Comparison of ENCODE assay signal across 16 cellular contexts in genomic region chr3:792651-793050, GRCh38.
A peak's percentile ranks its signal among the peaks of the same experiment; 100 is the strongest.
DNase-seq lines count a peak whose midpoint lies in the region; ATAC-seq and TF ChIP-seq lines count a peak whose summit lies in the region.
"Had no signal": no experiment of that assay in that cellular context is flagged by ENCODE, and none has a peak within 500 bp of the region (broad histone marks: within the 10 kb centered on the region; RNA-seq: fewer than 3 reads in every experiment).

No MANE protein-coding gene starts in this region.

- POLR2A ChIA-PET in SK-N-SH (lab: Yijun Ruan, JAX): no interaction called here
- POLR2A ChIA-PET in T-cell (lab: Charles Lee): interaction anchor here in 1 of 2 donors (0.6 kb wide), 1 partner anchor 1320 kb away, joined by 3 read pairs; no protein-coding TSS in a partner anchor

- no peaks in the 10 kb centered on the region; a peak in 1 of 4 replicates for H3K4me1 ChIP-seq in SK-N-SH (ENCODE audit: control insufficient read depth in 1 of 2, insufficient read depth in 2 of 2, low read depth in 1 of 2, low read length in 1 of 2)

- no peak overlapping the region for H3K4me3 ChIP-seq in SK-N-SH (ENCODE audit: low read depth in 2 of 2, low read length in 1 of 2)
- H3K4me3 ChIP-seq: GM23248 had no signal

- H3K79me2 ChIP-seq in SK-N-SH (ENCODE audit: insufficient read depth): no peaks in the 10 kb centered on the region

- no peak overlapping the region for H3K9ac ChIP-seq in SK-N-SH
- H3K9ac ChIP-seq: GM23248 had no signal

- no peak for ATAC-seq in SK-N-SH treated with all-trans-retinoic acid at 6 μM for 48 hours
- no peak for ATAC-seq in HG02840 (IDR thresholded peaks at IDR 0.05; ENCODE audit: low FRiP score, unreplicated experiment)
- ATAC-seq in activated T-cell treated with anti-CD3 and anti-CD28 coated beads, Interleukin-2, amount 50 U/mL, for 72 hours (replicated peaks in 1 of 2): no peak
- no peak for ATAC-seq in T-cell (replicated peaks in 1 of 4)

- no peak overlapping the region for H3K4me3 Mint-ChIP-seq in nephron progenitor cell
- no peak overlapping the region for H3K4me3 Mint-ChIP-seq in activated T-cell treated with anti-CD3 and anti-CD28 coated beads, Interleukin-2, amount 50 U/mL, for 72 hours
- no peak overlapping the region for H3K4me3 Mint-ChIP-seq in T-cell
- H3K4me3 Mint-ChIP-seq: CD4-positive, alpha-beta T cell; H9 had no signal

- H3K9me3 ChIP-seq in SK-N-SH: no peaks in the 10 kb centered on the region

- no peaks in the 10 kb centered on the region for H3K36me3 Mint-ChIP-seq in nephron progenitor cell (ENCODE audit: low read depth)
- no peaks in the 10 kb centered on the region for H3K36me3 Mint-ChIP-seq in activated T-cell treated with anti-CD3 and anti-CD28 coated beads, Interleukin-2, amount 50 U/mL, for 72 hours (ENCODE audit: insufficient read depth in 2 of 2)
- H3K36me3 Mint-ChIP-seq in T-cell: no peaks in the 10 kb centered on the region

- no peak for TF ChIP-seq RAD21 in SK-N-SH (IDR thresholded peaks at IDR 0.05; ENCODE audit: low read length)

- DNase-seq in SK-N-SH: peak; percentile 1
- DNase-seq in NCI-H526 treated with DMSO at 0.1 percent for 48 hours (lab: John Stamatoyannopoulos, UW): peak; percentile 42
- peak; percentile 28 for DNase-seq in nephron progenitor cell
- DNase-seq in activated T-cell treated with anti-CD3 and anti-CD28 coated beads, Interleukin-2, amount 50 U/mL, for 72 hours: no peak
- DNase-seq in T-cell: no peak
- DNase-seq: ACHN; C1 segment of cervical spinal cord; Calu3; CD4-positive, alpha-beta T cell; DMS153; DMS79 treated with DMSO at 0.1 percent for 48 hours; EL; GM23248; H9 had no signal

- peaks cover 7% of the 10 kb centered on the region for H3K9me3 Mint-ChIP-seq in nephron progenitor cell
- H3K9me3 Mint-ChIP-seq in activated T-cell treated with anti-CD3 and anti-CD28 coated beads, Interleukin-2, amount 50 U/mL, for 72 hours: peaks cover 2% of the 10 kb centered on the region in 2 donors
- peaks cover 0 to 14% (median 8%) of the 10 kb centered on the region in 3 donors for H3K9me3 Mint-ChIP-seq in T-cell
- H3K9me3 Mint-ChIP-seq: CD4-positive, alpha-beta T cell; H9 had no signal

- H3K27me3 ChIP-seq in SK-N-SH (ENCODE audit: insufficient read depth): no peaks in the 10 kb centered on the region

- H3F3A ChIP-seq in SK-N-SH (replicated peaks; ENCODE audit: insufficient read depth): no peaks in the 10 kb centered on the region

- 0 out of 2 replicates have a peak, but pooled peaks cover 4% of the 10 kb centered on the region for H3K9me2 ChIP-seq in SK-N-SH

- TF ChIP-seq CTCF in SK-N-SH (IDR thresholded peaks at IDR 0.05) (no peak), nephron progenitor cell (IDR thresholded peaks at IDR 0.05) (no peak)

- H4K20me1 ChIP-seq in SK-N-SH (ENCODE audit: insufficient read depth): no peaks in the 10 kb centered on the region

- H3K4me2 ChIP-seq in SK-N-SH: no peak overlapping the region

- H3K27ac Mint-ChIP-seq in nephron progenitor cell (no peak overlapping the region), T-cell (no peak overlapping the region)
- H3K27ac Mint-ChIP-seq in activated T-cell treated with anti-CD3 and anti-CD28 coated beads, Interleukin-2, amount 50 U/mL, for 72 hours: no peak overlapping the region
- H3K27ac Mint-ChIP-seq: CD4-positive, alpha-beta T cell; H9 had no signal

- H2AFZ ChIP-seq in SK-N-SH (ENCODE audit: low read depth): no peak overlapping the region
- H2AFZ ChIP-seq: GM23248 had no signal

- WGBS in SK-N-SH (ENCODE audit: low lambda C conversion rate): 14% methylated on average over 8 of the region's 8 CpGs

- no peak overlapping the region for H3K27ac ChIP-seq in SK-N-SH (ENCODE audit: low read depth in 2 of 2, low read length in 1 of 2)
- H3K27ac ChIP-seq: GM23248 had no signal

- H3K27me3 Mint-ChIP-seq in nephron progenitor cell (ENCODE audit: low read depth, poor library complexity) (no peaks in the 10 kb centered on the region), T-cell (no peaks in the 10 kb centered on the region)
- H3K27me3 Mint-ChIP-seq in activated T-cell treated with anti-CD3 and anti-CD28 coated beads, Interleukin-2, amount 50 U/mL, for 72 hours (ENCODE audit: low read depth): no peaks in the 10 kb centered on the region
- H3K27me3 Mint-ChIP-seq: CD4-positive, alpha-beta T cell had no signal

- no peak for TF ChIP-seq EP300 in SK-N-SH (IDR thresholded peaks at IDR 0.05; ENCODE audit: borderline replicate concordance in 1 of 2, low read depth in 1 of 2, low read length in 1 of 2)

- CTCF ChIA-PET in SK-N-SH (lab: Yijun Ruan, JAX) (no interaction called here), T-cell (lab: Charles Lee) (no interaction called here)

- no peaks in the 10 kb centered on the region for H3K36me3 ChIP-seq in SK-N-SH (replicated peaks in 1 of 2; ENCODE audit: control insufficient read depth in 1 of 2, insufficient read depth in 2 of 2, low read length in 1 of 2)

- H3K4me1 Mint-ChIP-seq in nephron progenitor cell (peaks cover 9% of the 10 kb centered on the region), T-cell (no peaks in the 10 kb centered on the region)
- no peaks in the 10 kb centered on the region for H3K4me1 Mint-ChIP-seq in activated T-cell treated with anti-CD3 and anti-CD28 coated beads, Interleukin-2, amount 50 U/mL, for 72 hours (ENCODE audit: low read depth)
- H3K4me1 Mint-ChIP-seq: H9 had no signal

TF ChIP-seq in SK-N-SH, 30 proteins besides CTCF, POLR2A, EP300 and RAD21 (continues in another document):
- TF ChIP-seq MAX (IDR thresholded peaks at IDR 0.05; ENCODE audit: low read depth) (no peak), RXRA (IDR thresholded peaks at IDR 0.05; ENCODE audit: borderline replicate concordance, low read depth) (no peak), SMC3 (IDR thresholded peaks at IDR 0.05; ENCODE audit: low read depth, low read length) (no peak), REST (IDR thresholded peaks at IDR 0.05; ENCODE audit: low read depth, low read length) (no peak), TCF12 (IDR thresholded peaks at IDR 0.05) (no peak)

TF ChIP-seq in SK-N-SH treated with all-trans-retinoic acid at 6 μM for 48 hours, 23 proteins besides CTCF, POLR2A, EP300 and RAD21 (continues in another document):
- TF ChIP-seq PPARA (CRISPR knock-in tag; IDR thresholded peaks at IDR 0.05; ENCODE audit: borderline replicate concordance) (no peak), ZNF8 (CRISPR knock-in tag; IDR thresholded peaks at IDR 0.05) (no peak), RARB (CRISPR knock-in tag; IDR thresholded peaks at IDR 0.05) (no peak), ZNF70 (CRISPR knock-in tag; IDR thresholded peaks at IDR 0.05) (no peak), ARNTL (CRISPR knock-in tag; IDR thresholded peaks at IDR 0.05; ENCODE audit: borderline replicate concordance, low read depth) (no peak), CSRNP3 (CRISPR knock-in tag; IDR thresholded peaks at IDR 0.05) (no peak), PATZ1 (CRISPR knock-in tag; IDR thresholded peaks at IDR 0.05; ENCODE audit: borderline replicate concordance) (no peak), SNAI2 (CRISPR knock-in tag; IDR thresholded peaks at IDR 0.05) (no peak), TSHZ2 (CRISPR knock-in tag; IDR thresholded peaks at IDR 0.05) (no peak), TCF4 (CRISPR knock-in tag; IDR thresholded peaks at IDR 0.05; ENCODE audit: borderline replicate concordance) (no peak)

Comparison
In these comparisons a context has a peak if more than half of its experiments do, and no peak if none do; other contexts are left out.
1. DNase-seq: peak in SK-N-SH (single experiment), NCI-H526 treated with DMSO at 0.1 percent for 48 hours (single experiment) and nephron progenitor cell (single experiment); none in activated T-cell treated with anti-CD3 and anti-CD28 coated beads, Interleukin-2, amount 50 U/mL, for 72 hours (0 of 2) and T-cell (0 of 34).